8 cellular contexts compared by ENCODE assay signal in the genomic region with DNA sequence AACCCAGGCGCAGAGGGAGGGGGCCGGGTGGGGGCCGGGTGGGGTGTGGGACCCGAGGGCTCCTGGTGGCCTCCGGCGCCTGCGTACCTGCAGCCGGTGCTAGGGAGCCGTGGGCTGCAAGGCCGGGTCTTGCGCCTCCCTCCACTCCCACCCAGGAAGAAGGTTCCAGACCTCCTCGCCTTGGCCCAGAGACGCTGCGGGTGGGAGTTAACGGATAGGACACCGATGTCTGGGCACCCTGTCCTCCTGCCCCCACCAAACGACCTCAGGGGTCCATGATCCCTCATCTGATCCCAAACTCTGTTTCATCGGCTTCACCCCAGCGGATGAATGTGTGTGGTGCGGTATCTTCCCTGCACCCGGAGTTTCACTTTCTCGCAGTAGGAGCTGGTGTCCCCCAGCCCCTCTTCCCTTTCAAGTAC. TPM values are rescaled to one million over a fixed set of nuclear protein-coding genes. Genes with fewer than 3 reads are reported as not detected.
DNase-seq lines count a peak whose midpoint lies in the region; ATAC-seq lines count a peak whose summit lies in the region.

No MANE protein-coding gene starts in this region.

- no peaks in the 10 kb centered on the region for H3K9me3 ChIP-seq in iPS-18c (ENCODE audit: control insufficient read depth, insufficient read depth, low read length)

- H3K36me3 Mint-ChIP-seq in activated naive CD4-positive, alpha-beta T cell treated with anti-CD3 and anti-CD28 coated beads, Interleukin-2, amount 10 ng/mL, durations not matched to agents 7 days and 5 days = peaks cover 8% of the 10 kb centered on the region
- peaks cover 3 to 9% of the 10 kb centered on the region in 2 donors for H3K36me3 Mint-ChIP-seq in activated T-cell treated with anti-CD3 and anti-CD28 coated beads, Interleukin-2, amount 50 U/mL, for 72 hours (ENCODE audit: insufficient read depth in 2 of 2)
- peaks cover 26% of the 10 kb centered on the region for H3K36me3 Mint-ChIP-seq in stimulated activated effector memory CD8-positive, alpha-beta T cell treated with anti-CD3 and anti-CD28 coated beads, Interleukin-12 subunit alpha, Interleukin-12 subunit beta, amount 100 ng/mL, for 72 hours

- peaks cover 2% of the 10 kb centered on the region for H3K9me3 Mint-ChIP-seq in activated naive CD4-positive, alpha-beta T cell treated with anti-CD3 and anti-CD28 coated beads, Interleukin-2, amount 10 ng/mL, durations not matched to agents 7 days and 5 days
- H3K9me3 Mint-ChIP-seq in activated T-cell treated with anti-CD3 and anti-CD28 coated beads, Interleukin-2, amount 50 U/mL, for 72 hours = no peaks in the 10 kb centered on the region
- no peaks in the 10 kb centered on the region for H3K9me3 Mint-ChIP-seq in stimulated activated effector memory CD8-positive, alpha-beta T cell treated with anti-CD3 and anti-CD28 coated beads, Interleukin-12 subunit alpha, Interleukin-12 subunit beta, amount 100 ng/mL, for 72 hours

- no peak for DNase-seq in activated naive CD4-positive, alpha-beta T cell treated with anti-CD3 and anti-CD28 coated beads, Interleukin-2, amount 10 ng/mL, durations not matched to agents 7 days and 5 days
- DNase-seq in activated naive CD4-positive, alpha-beta T cell treated with Interleukin-2 at 50 U/mL for 16 hours = no peak
- no peak for DNase-seq in activated T-cell treated with anti-CD3 and anti-CD28 coated beads, Interleukin-2, amount 50 U/mL, for 72 hours
- DNase-seq in stimulated activated effector memory CD8-positive, alpha-beta T cell treated with anti-CD3 and anti-CD28 coated beads, Interleukin-12 subunit alpha, Interleukin-12 subunit beta, amount 100 ng/mL, for 72 hours (ENCODE audit: low spot score in 2 of 2) = peak in 1 of 2 donors; percentile 50
- DNase-seq in central memory CD4-positive, alpha-beta T cell = no peak
- no peak for DNase-seq in SKM-1 (lab: John Stamatoyannopoulos, UW; ENCODE audit: unreplicated experiment)
- no peak for DNase-seq in NCI-H187 treated with DMSO at 0.1 percent for 48 hours (lab: John Stamatoyannopoulos, UW)

- CTCF ChIA-PET in activated naive CD4-positive, alpha-beta T cell treated with anti-CD3 and anti-CD28 coated beads, Interleukin-2, amount 10 ng/mL, durations not matched to agents 7 days and 5 days (lab: Charles Lee) = no interaction called here

- no peak for ATAC-seq in activated T-cell treated with anti-CD3 and anti-CD28 coated beads, Interleukin-2, amount 50 U/mL, for 72 hours (replicated peaks in 1 of 2)
- no peak for ATAC-seq in stimulated activated effector memory CD8-positive, alpha-beta T cell treated with anti-CD3 and anti-CD28 coated beads, Interleukin-12 subunit alpha, Interleukin-12 subunit beta, amount 100 ng/mL, for 72 hours

- peak overlapping the region; percentile 75 for H3K27ac Mint-ChIP-seq in activated naive CD4-positive, alpha-beta T cell treated with anti-CD3 and anti-CD28 coated beads, Interleukin-2, amount 10 ng/mL, durations not matched to agents 7 days and 5 days
- H3K27ac Mint-ChIP-seq in activated T-cell treated with anti-CD3 and anti-CD28 coated beads, Interleukin-2, amount 50 U/mL, for 72 hours = peak overlapping the region; percentile 14
- no peak overlapping the region for H3K27ac Mint-ChIP-seq in stimulated activated effector memory CD8-positive, alpha-beta T cell treated with anti-CD3 and anti-CD28 coated beads, Interleukin-12 subunit alpha, Interleukin-12 subunit beta, amount 100 ng/mL, for 72 hours

- H3K27me3 Mint-ChIP-seq in activated naive CD4-positive, alpha-beta T cell treated with anti-CD3 and anti-CD28 coated beads, Interleukin-2, amount 10 ng/mL, durations not matched to agents 7 days and 5 days = peaks cover 43% of the 10 kb centered on the region
- peaks cover 90% of the 10 kb centered on the region for H3K27me3 Mint-ChIP-seq in activated T-cell treated with anti-CD3 and anti-CD28 coated beads, Interleukin-2, amount 50 U/mL, for 72 hours (ENCODE audit: low read depth)

- H3K4me1 Mint-ChIP-seq in activated naive CD4-positive, alpha-beta T cell treated with anti-CD3 and anti-CD28 coated beads, Interleukin-2, amount 10 ng/mL, durations not matched to agents 7 days and 5 days = peaks cover 19% of the 10 kb centered on the region
- H3K4me1 Mint-ChIP-seq in activated T-cell treated with anti-CD3 and anti-CD28 coated beads, Interleukin-2, amount 50 U/mL, for 72 hours (ENCODE audit: low read depth) = peaks cover 51% of the 10 kb centered on the region
- H3K4me1 Mint-ChIP-seq in stimulated activated effector memory CD8-positive, alpha-beta T cell treated with anti-CD3 and anti-CD28 coated beads, Interleukin-12 subunit alpha, Interleukin-12 subunit beta, amount 100 ng/mL, for 72 hours = peaks cover 45% of the 10 kb centered on the region

- H3K4me3 Mint-ChIP-seq in activated naive CD4-positive, alpha-beta T cell treated with anti-CD3 and anti-CD28 coated beads, Interleukin-2, amount 10 ng/mL, durations not matched to agents 7 days and 5 days = peak overlapping the region; percentile 60
- peak overlapping the region; percentile 84 to 92 for H3K4me3 Mint-ChIP-seq in activated T-cell treated with anti-CD3 and anti-CD28 coated beads, Interleukin-2, amount 50 U/mL, for 72 hours
- peak overlapping the region; percentile 73 for H3K4me3 Mint-ChIP-seq in stimulated activated effector memory CD8-positive, alpha-beta T cell treated with anti-CD3 and anti-CD28 coated beads, Interleukin-12 subunit alpha, Interleukin-12 subunit beta, amount 100 ng/mL, for 72 hours

- H3K4me3 ChIP-seq in iPS-18c (ENCODE audit: insufficient read depth, low read depth, low read length) = peak overlapping the region; percentile 40; the same call in 1 of the 2 replicates

RNA-seq across cellular contexts. Expression of a gene that starts 0.9 kb away (rescaled TPM):
- not detected for total RNA-seq in activated T-cell treated with anti-CD3 and anti-CD28 coated beads, Interleukin-2, amount 50 U/mL, for 72 hours
